Comparison of ENCODE assay signal across 1 cellular context in genomic region chr11:69930081-69931059, GRCh38.
TF ChIP-seq lines count a peak whose summit lies in the region.

No MANE protein-coding gene starts in this region.

TF ChIP-seq in WTC11, 78 proteins besides CTCF, POLR2A, EP300 and RAD21 (continued from another document):
- TF ChIP-seq ARID4B (CRISPR knock-in tag; IDR thresholded peaks at IDR 0.05; ENCODE audit: borderline replicate concordance) (no peak), FOXP1 (CRISPR knock-in tag; IDR thresholded peaks at IDR 0.05; ENCODE audit: borderline replicate concordance) (no peak), ZNF317 (CRISPR knock-in tag; IDR thresholded peaks at IDR 0.05; ENCODE audit: borderline replicate concordance, low read depth) (no peak), USF2 (CRISPR knock-in tag; IDR thresholded peaks at IDR 0.05) (no peak)
TF ChIP-seq in WTC11: peak in this region for 0.
